In genomic region chr10:88661577-88661976, GRCh38 we compare ENCODE assay signal across 20 cellular contexts.
"Had no signal": no experiment of that assay in that cellular context is flagged by ENCODE, and none has a peak within 500 bp of the region (broad histone marks: within the 10 kb centered on the region; RNA-seq: fewer than 3 reads in every experiment).

No MANE protein-coding gene starts in this region.

- DNase-seq: dorsolateral prefrontal cortex; effector CD8-positive, alpha-beta T cell; foreskin melanocyte; head of caudate nucleus; kidney; left cardiac atrium; left ventricle myocardium inferior; naive B cell; nephron progenitor cell; psoas muscle; retina; right lobe of liver; spleen; stimulated activated CD4-positive, alpha-beta T cell treated with anti-CD3 and anti-CD28 coated beads, Interleukin-15, amount 100 ng/mL, for 24 hours; stimulated activated CD4-positive, alpha-beta T cell treated with anti-CD3 and anti-CD28 coated beads, Interleukin-1b, Interleukin-23, amount 100 ng/mL, for 48 hours; stimulated activated CD4-positive, alpha-beta T cell treated with anti-CD3 and anti-CD28 coated beads, Interleukin-4, amount 100 ng/mL, for 4 hours; stimulated activated naive B cell treated with anti-CD40 and anti-IgM and Interleukin-4, amounts not matched to agents 10 μg/mL and 1 μg/mL and 100 μg/mL, for 72 hours; stimulated activated naive CD8-positive, alpha-beta T cell treated with anti-CD3 and anti-CD28 coated beads, Interleukin-15, amount 100 ng/mL, for 72 hours; testis; upper lobe of right lung had no signal

- FAIRE-seq: kidney had no signal
